In the genomic region with DNA sequence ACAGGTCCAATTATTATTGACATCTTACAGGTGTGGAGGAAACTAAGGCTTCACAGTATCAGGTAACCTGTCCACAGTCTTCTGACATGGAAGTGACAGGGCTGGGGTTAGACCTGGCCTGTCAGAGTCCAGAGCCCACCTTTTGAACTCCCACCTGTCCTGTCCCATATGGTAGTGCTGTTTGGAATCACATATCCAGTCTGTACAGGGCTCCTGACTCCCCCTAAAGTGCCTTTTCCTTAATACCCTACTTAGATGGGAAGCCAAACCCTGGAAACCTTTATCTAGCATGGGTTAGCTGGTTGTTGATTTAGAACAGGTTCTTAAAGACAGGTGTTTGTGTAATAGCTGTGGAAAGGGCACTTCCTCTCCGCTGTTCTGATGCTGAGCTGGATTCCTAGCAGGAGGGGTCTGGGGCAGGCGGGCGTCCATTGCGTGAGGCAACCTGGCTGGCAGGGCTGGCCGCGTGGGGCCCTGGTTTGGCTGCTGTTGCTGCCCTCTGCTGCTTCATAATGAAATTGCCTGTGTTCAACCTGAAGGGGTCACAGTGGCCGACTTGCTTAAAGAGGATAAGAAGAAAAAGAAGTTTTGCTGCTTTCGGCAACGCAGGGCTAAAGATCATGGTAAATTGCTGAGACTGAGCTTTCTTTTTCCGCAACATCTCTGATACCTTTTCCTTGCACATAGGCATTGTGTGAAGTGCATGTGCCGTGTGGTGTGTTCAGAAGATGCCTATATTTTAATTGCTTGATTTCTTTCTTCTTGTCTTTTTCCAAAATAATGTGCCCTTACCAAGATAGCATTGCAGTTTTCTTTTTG, we compare ENCODE assay signal across 8 cellular contexts.
A peak's percentile ranks its signal among the peaks of the same experiment; 100 is the strongest.
DNase-seq lines count a peak whose midpoint lies in the region; ATAC-seq and TF ChIP-seq lines count a peak whose summit lies in the region.

No MANE protein-coding gene starts in this region.

- DNase-seq in NCI-H2081 (lab: John Stamatoyannopoulos, UW) (peak; percentile 55 to 65), NCI-H2081 treated with DMSO at 0.1 percent for 48 hours (lab: John Stamatoyannopoulos, UW) (no peak), NOMO-1 treated with dmso at 0.1 percent for 144 hours (lab: John Stamatoyannopoulos, UW; ENCODE audit: unreplicated experiment) (peak; percentile 31), erythroblast (lab: John Stamatoyannopoulos, UW) (peak; percentile 67 to 75), myocyte (ENCODE audit: low read depth) (peak; percentile 65)
- DNase-seq in activated CD8-positive, alpha-beta memory T cell treated with anti-CD3 and anti-CD28 coated beads, Interleukin-2, amount 50 U/mL, for 48 hours, result peak; percentile 81
- DNase-seq in stimulated activated CD8-positive, alpha-beta memory T cell treated with anti-CD3 and anti-CD28 coated beads, Interleukin-7, amount 100 ng/mL, for 4 hours (ENCODE audit: low read depth in 2 of 2), result peak; percentile 14 to 22

- TF ChIP-seq POLR2A in erythroblast (IDR thresholded peaks at IDR 0.05; ENCODE audit: low read length), result no peak

- ATAC-seq in HG03342 (IDR thresholded peaks at IDR 0.05; ENCODE audit: unreplicated experiment), result peak; percentile 78
